Comparison of ENCODE assay signal across 16 cellular contexts in the genomic region with DNA sequence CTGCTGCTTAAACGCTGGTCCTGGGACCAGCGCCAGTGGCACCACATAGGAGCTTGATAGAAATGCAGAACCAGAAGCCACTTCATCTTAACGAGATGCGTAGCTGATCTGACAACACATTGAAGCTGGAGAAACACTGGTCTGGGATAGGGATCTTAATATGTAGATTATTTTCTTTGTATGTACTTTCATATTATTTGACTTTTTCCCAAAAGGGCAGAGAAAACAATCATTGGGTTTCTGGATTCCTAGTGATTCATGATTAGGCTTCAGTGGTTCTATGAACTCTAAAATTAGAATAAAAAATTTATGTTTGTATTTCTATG. TPM values are rescaled to one million over a fixed set of nuclear protein-coding genes. Genes with fewer than 3 reads are reported as not detected.
DNase-seq lines count a peak whose midpoint lies in the region; ATAC-seq and TF ChIP-seq lines count a peak whose summit lies in the region.
"Had no signal": no experiment of that assay in that cellular context is flagged by ENCODE, and none has a peak within 500 bp of the region (broad histone marks: within the 10 kb centered on the region; RNA-seq: fewer than 3 reads in every experiment).

No MANE protein-coding gene starts in this region.

- H3K9me3 Mint-ChIP-seq in naive B cell (peaks cover 0 to 2% (median 0%) of the 10 kb centered on the region in 7 donors), H9 (peaks cover 0 to 4% of the 10 kb centered on the region in 2 experiments; a peak in 3 of 5 replicates)
- H3K9me3 Mint-ChIP-seq: activated naive CD4-positive, alpha-beta T cell treated with anti-CD3 and anti-CD28 coated beads, Interleukin-2, amount 10 ng/mL, durations not matched to agents 7 days and 5 days; CD4-positive, alpha-beta memory T cell had no signal

- H3K4me2 ChIP-seq in KMS-11 (peak overlapping the region; percentile 69), H9 (ENCODE audit: insufficient read depth, insufficient read length, low read length) (no peak overlapping the region)

- H3K4me1 ChIP-seq in KMS-11 (ENCODE audit: low read depth, poor library complexity, severe bottlenecking) (peaks cover 26% of the 10 kb centered on the region), H9 (ENCODE audit: insufficient read depth, low read length) (no peaks in the 10 kb centered on the region)
- H3K4me1 ChIP-seq: psoas muscle had no signal

- H3K4me3 ChIP-seq in GM12865 (ENCODE audit: low read depth, low read length) (no peak overlapping the region), KMS-11 (IDR thresholded peaks at IDR 0.05; ENCODE audit: insufficient read depth, low read depth, low read length) (no peak overlapping the region)
- H3K4me3 ChIP-seq: left lung, psoas muscle had no signal

- H3K27ac ChIP-seq in KMS-11 (peak overlapping the region; percentile 64; the same call in 1 of the 2 replicates), H9 (ENCODE audit: insufficient read length, low read depth, low read length) (no peak overlapping the region)
- H3K27ac ChIP-seq: psoas muscle had no signal

- TF ChIP-seq CTCF in GM12865 (IDR thresholded peaks at IDR 0.05; ENCODE audit: insufficient read depth, low read depth, low read length, missing control alignments) (no peak), KMS-11 (conservative IDR thresholded peaks at IDR 0.05; ENCODE audit: low read depth, low read length) (no peak), H9 (conservative IDR thresholded peaks at IDR 0.05) (no peak)

- no peak overlapping the region for H4K5ac ChIP-seq in H9 (ENCODE audit: insufficient read length, low read depth, low read length)

- H2BK12ac ChIP-seq in H9 (ENCODE audit: insufficient read length, low read depth, low read length), result no peak overlapping the region

- H3K23ac ChIP-seq in H9 (ENCODE audit: insufficient read length, low read depth, low read length), result no peak overlapping the region

- no peak overlapping the region for H2BK5ac ChIP-seq in H9 (ENCODE audit: insufficient read length, low read length)

- no peak overlapping the region for H3K4ac ChIP-seq in H9 (ENCODE audit: low read depth, low read length)

- no peak overlapping the region for H2AK5ac ChIP-seq in H9 (ENCODE audit: insufficient read length, low read length)

- H3K4me3 Mint-ChIP-seq in naive B cell, result peak overlapping the region in 7 of 8 donors; percentile 4 to 79 (median 56)
- H3K4me3 Mint-ChIP-seq in H9, result no peak overlapping the region
- H3K4me3 Mint-ChIP-seq: activated naive CD4-positive, alpha-beta T cell treated with anti-CD3 and anti-CD28 coated beads, Interleukin-2, amount 10 ng/mL, durations not matched to agents 7 days and 5 days had no signal

- peak overlapping the region; percentile 47; the same call in 1 of the 2 replicates for H2AFZ ChIP-seq in KMS-11 (ENCODE audit: low read depth)
- H2AFZ ChIP-seq in H9 (ENCODE audit: low read length), result no peak overlapping the region

- H3K36me3 ChIP-seq in KMS-11 (ENCODE audit: insufficient read depth), result no peaks in the 10 kb centered on the region

- H4K8ac ChIP-seq in H9 (replicated peaks; ENCODE audit: insufficient read length, low read depth, low read length), result no peak overlapping the region

- no peak overlapping the region for H4K91ac ChIP-seq in H9 (ENCODE audit: insufficient read length, low read depth, low read length)

- H3K36me3 Mint-ChIP-seq in naive B cell (peaks cover 56 to 57% of the 10 kb centered on the region in 2 donors), H9 (ENCODE audit: insufficient read depth in 1 of 3, low read depth in 3 of 3) (peaks cover 37 to 64% (median 38%) of the 10 kb centered on the region in 3 experiments)
- H3K36me3 Mint-ChIP-seq: activated naive CD4-positive, alpha-beta T cell treated with anti-CD3 and anti-CD28 coated beads, Interleukin-2, amount 10 ng/mL, durations not matched to agents 7 days and 5 days had no signal

- H2BK120ac ChIP-seq in H9 (ENCODE audit: low read depth, low read length, poor library complexity, severe bottlenecking), result no peak overlapping the region

- peak; percentile 42 for ATAC-seq in GM18909 (IDR thresholded peaks at IDR 0.05; ENCODE audit: poor library complexity, unreplicated experiment)
- peak; percentile 60 to 62 for ATAC-seq in naive B cell (ENCODE audit: low read depth in 2 of 2)
- ATAC-seq: HCT116, left lung, psoas muscle had no signal

- no peak overlapping the region for H3K14ac ChIP-seq in H9 (ENCODE audit: insufficient read depth, low read length)

- H3K79me2 ChIP-seq in KMS-11 (ENCODE audit: insufficient read depth, low read depth) (no peaks in the 10 kb centered on the region), H9 (ENCODE audit: insufficient read depth, low read length) (no peaks in the 10 kb centered on the region; the same call in 1 of the 2 replicates)

- no peaks in the 10 kb centered on the region for H4K20me1 ChIP-seq in KMS-11 (ENCODE audit: insufficient read depth)
- no peaks in the 10 kb centered on the region for H4K20me1 ChIP-seq in H9 (ENCODE audit: control insufficient read depth, insufficient read depth, insufficient read length)

- H3K27me3 ChIP-seq in KMS-11 (ENCODE audit: insufficient read depth, low read depth) (no peaks in the 10 kb centered on the region), H9 (ENCODE audit: insufficient read depth, low read length) (no peaks in the 10 kb centered on the region)
- H3K27me3 ChIP-seq: left lung had no signal

- DNase-seq in GM12865 (ENCODE audit: low read depth) (peak; percentile 79), naive B cell (no peak), COLO668 (lab: John Stamatoyannopoulos, UW; ENCODE audit: unreplicated experiment) (no peak), SKM-1 (lab: John Stamatoyannopoulos, UW; ENCODE audit: unreplicated experiment) (no peak), H9 (no peak)
- no peak for DNase-seq in effector CD8-positive, alpha-beta T cell (lab: John Stamatoyannopoulos, UW)
- DNase-seq: activated CD8-positive, alpha-beta memory T cell treated with anti-CD3 and anti-CD28 coated beads, Interleukin-2, amount 50 U/mL, for 4 hours; activated naive CD4-positive, alpha-beta T cell treated with anti-CD3 and anti-CD28 coated beads, Interleukin-2, amount 10 ng/mL, durations not matched to agents 7 days and 5 days; effector CD4-positive, alpha-beta T cell; left lung; NCI-H510A; psoas muscle had no signal

- H3K79me1 ChIP-seq in H9 (ENCODE audit: insufficient read depth, low read depth, low read length, poor library complexity, severe bottlenecking), result no peaks in the 10 kb centered on the region

- no peak overlapping the region for H2BK15ac ChIP-seq in H9 (ENCODE audit: low read depth, low read length)

- H3T11ph ChIP-seq in H9 (ENCODE audit: low read length), result no peak overlapping the region

- no peak overlapping the region for H3K56ac ChIP-seq in H9 (ENCODE audit: insufficient read length, low read depth, low read length)

- H3K27me3 Mint-ChIP-seq in naive B cell (no peaks in the 10 kb centered on the region), H9 (ENCODE audit: low read depth) (no peaks in the 10 kb centered on the region)
- H3K27me3 Mint-ChIP-seq: CD4-positive, alpha-beta memory T cell had no signal

- H3K9me3 ChIP-seq in H9 (ENCODE audit: control insufficient read depth, low read depth, low read length), result peaks cover 6% of the 10 kb centered on the region
- H3K9me3 ChIP-seq: left lung, psoas muscle had no signal

- H3K18ac ChIP-seq in H9 (ENCODE audit: insufficient read length, low read depth, low read length), result no peak overlapping the region

- peaks cover 62 to 87% (median 77%) of the 10 kb centered on the region in 3 donors for H3K4me1 Mint-ChIP-seq in naive B cell
- peaks cover 2 to 3% of the 10 kb centered on the region in 2 experiments; a peak in 2 of 4 replicates for H3K4me1 Mint-ChIP-seq in H9
- H3K4me1 Mint-ChIP-seq: activated naive CD4-positive, alpha-beta T cell treated with anti-CD3 and anti-CD28 coated beads, Interleukin-2, amount 10 ng/mL, durations not matched to agents 7 days and 5 days had no signal

- H2BK20ac ChIP-seq in H9 (ENCODE audit: low read depth, low read length, poor library complexity, severe bottlenecking), result no peak overlapping the region

- no CpG with 5 or more reads among the region's 4 CpGs for WGBS in H9 (ENCODE audit: extremely low coverage, insufficient read length, low lambda C conversion rate)

- H3K23me2 ChIP-seq in H9 (ENCODE audit: insufficient read length, low read depth, low read length, poor library complexity, severe bottlenecking), result no peaks in the 10 kb centered on the region

- H3K27ac Mint-ChIP-seq in naive B cell (peak overlapping the region; percentile 72 to 95 (median 88)), H9 (no peak overlapping the region)
- H3K27ac Mint-ChIP-seq: activated naive CD4-positive, alpha-beta T cell treated with anti-CD3 and anti-CD28 coated beads, Interleukin-2, amount 10 ng/mL, durations not matched to agents 7 days and 5 days; CD4-positive, alpha-beta memory T cell had no signal

- peak overlapping the region; percentile 50; the same call in 1 of the 2 replicates for H3K9ac ChIP-seq in KMS-11
- H3K9ac ChIP-seq in H9 (ENCODE audit: extremely low read depth, insufficient read length, low read length), result no peak overlapping the region

RNA-seq across cellular contexts. Expression of a gene that starts 12.3 kb away (rescaled TPM):
- 10 to 100 TPM; 40.6 to 96.5 (median 79.1) TPM for polyA plus RNA-seq in naive B cell (ENCODE audit: low read depth in 6 of 6)
- total RNA-seq in H9 (2021), result not detected in 2 replicates

RNA-seq across cellular contexts. Expression of a gene that starts 28.5 kb away (rescaled TPM):
- polyA plus RNA-seq in naive B cell (ENCODE audit: low read depth in 6 of 6), result 10 to 100 TPM in 5 of 6 donors, 1 to 10 TPM in 1; 7.1 to 21.0 (median 12.9) TPM
- 13.0 and 13.9 TPM in 2 replicates for total RNA-seq in H9 (2021)

RNA-seq across cellular contexts. Expression of a gene that starts 57.7 kb away (rescaled TPM):
- polyA plus RNA-seq in naive B cell (ENCODE audit: low read depth in 6 of 6), result 10 to 100 TPM; 32.9 to 61.6 (median 44.7) TPM
- total RNA-seq in H9 (2021), result 16.8 and 20.1 TPM in 2 replicates

Comparison
In these comparisons a context has a peak if more than half of its experiments do, and no peak if none do; other contexts are left out.
1. H3K27ac Mint-ChIP-seq: peak in naive B cell (6 of 6); none in H9 (0 of 3).
2. H3K4me3 Mint-ChIP-seq: peak in naive B cell (7 of 8); none in H9 (0 of 2).